In the genomic region with DNA sequence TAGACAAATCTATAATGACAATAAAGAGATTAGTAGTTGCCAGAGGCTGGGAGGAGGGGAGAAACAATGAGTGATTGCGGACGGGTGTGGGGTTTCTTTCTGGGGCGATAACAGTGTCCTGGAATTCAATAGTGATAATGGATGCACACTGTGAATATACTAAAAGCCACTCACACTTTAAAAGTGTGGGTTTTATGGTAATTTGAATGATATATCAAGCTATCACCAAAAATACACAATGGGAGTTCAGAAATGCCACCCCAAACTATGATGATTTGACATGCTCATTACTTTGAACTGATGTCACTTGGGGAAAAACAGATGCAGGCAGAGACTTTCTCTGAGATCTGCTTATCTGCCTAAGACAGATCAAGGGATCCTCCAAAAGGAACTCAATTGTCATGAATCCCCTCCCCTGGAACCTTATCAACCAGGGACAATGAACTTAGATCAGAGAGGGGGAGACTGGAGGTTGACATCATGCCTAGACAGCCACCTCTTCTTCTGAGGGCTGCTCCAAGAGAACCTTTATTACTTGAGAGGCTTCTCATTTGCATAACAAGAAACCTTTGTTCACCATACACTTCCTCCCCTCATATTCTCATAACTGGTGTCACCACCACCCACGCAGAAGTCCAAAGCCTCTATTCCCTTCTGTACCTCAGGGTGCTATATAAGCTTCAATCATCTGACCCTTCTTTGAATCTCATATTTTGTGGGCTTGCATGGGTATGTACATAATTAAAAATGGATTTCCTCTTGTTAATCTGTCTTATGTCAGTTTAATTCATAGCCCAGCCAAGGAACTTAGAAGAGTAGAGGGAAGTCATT, we compare ENCODE assay signal across 1 cellular context.
TF ChIP-seq lines count a peak whose summit lies in the region.

No MANE protein-coding gene starts in this region.

TF ChIP-seq in GM12878, 131 proteins besides CTCF, POLR2A, EP300 and RAD21 (continued from another document):
- TF ChIP-seq, protein P1, sequence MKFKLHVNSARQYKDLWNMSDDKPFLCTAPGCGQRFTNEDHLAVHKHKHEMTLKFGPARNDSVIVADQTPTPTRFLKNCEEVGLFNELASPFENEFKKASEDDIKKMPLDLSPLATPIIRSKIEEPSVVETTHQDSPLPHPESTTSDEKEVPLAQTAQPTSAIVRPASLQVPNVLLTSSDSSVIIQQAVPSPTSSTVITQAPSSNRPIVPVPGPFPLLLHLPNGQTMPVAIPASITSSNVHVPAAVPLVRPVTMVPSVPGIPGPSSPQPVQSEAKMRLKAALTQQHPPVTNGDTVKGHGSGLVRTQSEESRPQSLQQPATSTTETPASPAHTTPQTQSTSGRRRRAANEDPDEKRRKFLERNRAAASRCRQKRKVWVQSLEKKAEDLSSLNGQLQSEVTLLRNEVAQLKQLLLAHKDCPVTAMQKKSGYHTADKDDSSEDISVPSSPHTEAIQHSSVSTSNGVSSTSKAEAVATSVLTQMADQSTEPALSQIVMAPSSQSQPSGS (IDR thresholded peaks at IDR 0.05; ENCODE audit: low read length), result peak; percentile 38; the same call in 1 of the 2 replicates
- TF ChIP-seq POLR2AphosphoS2 (IDR thresholded peaks at IDR 0.05; ENCODE audit: low read depth, low read length) (no peak), SUZ12 (IDR thresholded peaks at IDR 0.05; ENCODE audit: unreplicated experiment) (no peak), ZSCAN29 (IDR thresholded peaks at IDR 0.05) (no peak), WRNIP1 (IDR thresholded peaks at IDR 0.05; ENCODE audit: borderline replicate concordance, low read depth, low read length) (no peak), ESRRA (IDR thresholded peaks at IDR 0.05; ENCODE audit: low read length) (no peak), TARDBP (IDR thresholded peaks at IDR 0.05; ENCODE audit: borderline replicate concordance) (no peak), NFIC (IDR thresholded peaks at IDR 0.05; ENCODE audit: low read depth, low read length) (no peak; the same call in 1 of the 2 replicates), KAT2A (conservative IDR thresholded peaks at IDR 0.05; ENCODE audit: control insufficient read depth, low read depth, low read length) (no peak), CEBPB (IDR thresholded peaks at IDR 0.05; ENCODE audit: borderline replicate concordance in 1 of 2, low read depth in 2 of 2, low read length in 2 of 2) (no peak), BACH1 (IDR thresholded peaks at IDR 0.05; ENCODE audit: borderline replicate concordance) (no peak), MYC (IDR thresholded peaks at IDR 0.05; ENCODE audit: insufficient read depth, insufficient read length, insufficient replicate concordance, low read length, severe bottlenecking) (no peak), CBX5 (IDR thresholded peaks at IDR 0.05; ENCODE audit: low read depth) (0 out of 2 replicates have a peak, but pooled peaks have one; percentile 44), ZNF217 (IDR thresholded peaks at IDR 0.05) (peak; percentile 63; the same call in 1 of the 2 replicates), TCF7 (IDR thresholded peaks at IDR 0.05; ENCODE audit: borderline replicate concordance) (no peak), GATAD2B (conservative IDR thresholded peaks at IDR 0.05; ENCODE audit: low read depth) (no peak), MXI1 (IDR thresholded peaks at IDR 0.05; ENCODE audit: low read depth, low read length) (no peak), NRF1 (conservative IDR thresholded peaks at IDR 0.05; ENCODE audit: low read depth, low read length) (no peak), NR2F1 (conservative IDR thresholded peaks at IDR 0.05) (no peak), TBL1XR1 (IDR thresholded peaks at IDR 0.05; ENCODE audit: low read depth, low read length) (no peak), RB1 (IDR thresholded peaks at IDR 0.05; ENCODE audit: borderline replicate concordance) (no peak), NFYA (IDR thresholded peaks at IDR 0.05; ENCODE audit: borderline replicate concordance, low read depth, low read length) (no peak), BRCA1 (IDR thresholded peaks at IDR 0.05; ENCODE audit: low read depth, low read length) (no peak), MYB (IDR thresholded peaks at IDR 0.05; ENCODE audit: borderline replicate concordance, low read depth, low read length) (no peak), ZNF24 (IDR thresholded peaks at IDR 0.05) (no peak), BCL11A (IDR thresholded peaks at IDR 0.05; ENCODE audit: low read depth, low read length) (no peak), EGR1 (IDR thresholded peaks at IDR 0.05; ENCODE audit: borderline replicate concordance in 1 of 2, low read depth in 2 of 2, low read length in 2 of 2) (peak in 1 of 2 experiments; percentile 79; a peak in 2 of 3 replicates), PAX5 (IDR thresholded peaks at IDR 0.05; ENCODE audit: borderline replicate concordance, low read depth, low read length) (peak; percentile 48; the same call in 1 of the 2 replicates), GABPA (IDR thresholded peaks at IDR 0.05; ENCODE audit: low read depth) (no peak), IKZF2 (IDR thresholded peaks at IDR 0.05) (0 out of 4 replicates have a peak, but pooled peaks of 1 of the 2 experiments have one; percentile 11), RUNX3 (IDR thresholded peaks at IDR 0.05; ENCODE audit: low read length) (peak; percentile 43), SRF (IDR thresholded peaks at IDR 0.05; ENCODE audit: low read depth in 2 of 2, low read length in 2 of 2) (no peak)
- TF ChIP-seq, protein P2, sequence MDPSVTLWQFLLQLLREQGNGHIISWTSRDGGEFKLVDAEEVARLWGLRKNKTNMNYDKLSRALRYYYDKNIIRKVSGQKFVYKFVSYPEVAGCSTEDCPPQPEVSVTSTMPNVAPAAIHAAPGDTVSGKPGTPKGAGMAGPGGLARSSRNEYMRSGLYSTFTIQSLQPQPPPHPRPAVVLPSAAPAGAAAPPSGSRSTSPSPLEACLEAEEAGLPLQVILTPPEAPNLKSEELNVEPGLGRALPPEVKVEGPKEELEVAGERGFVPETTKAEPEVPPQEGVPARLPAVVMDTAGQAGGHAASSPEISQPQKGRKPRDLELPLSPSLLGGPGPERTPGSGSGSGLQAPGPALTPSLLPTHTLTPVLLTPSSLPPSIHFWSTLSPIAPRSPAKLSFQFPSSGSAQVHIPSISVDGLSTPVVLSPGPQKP (IDR thresholded peaks at IDR 0.05; ENCODE audit: low read depth, low read length), result no peak
- TF ChIP-seq, protein P3, sequence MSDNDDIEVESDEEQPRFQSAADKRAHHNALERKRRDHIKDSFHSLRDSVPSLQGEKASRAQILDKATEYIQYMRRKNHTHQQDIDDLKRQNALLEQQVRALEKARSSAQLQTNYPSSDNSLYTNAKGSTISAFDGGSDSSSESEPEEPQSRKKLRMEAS (IDR thresholded peaks at IDR 0.05; ENCODE audit: low read depth, low read length), result no peak
- TF ChIP-seq, protein P4, sequence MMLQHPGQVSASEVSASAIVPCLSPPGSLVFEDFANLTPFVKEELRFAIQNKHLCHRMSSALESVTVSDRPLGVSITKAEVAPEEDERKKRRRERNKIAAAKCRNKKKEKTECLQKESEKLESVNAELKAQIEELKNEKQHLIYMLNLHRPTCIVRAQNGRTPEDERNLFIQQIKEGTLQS (IDR thresholded peaks at IDR 0.05; ENCODE audit: borderline replicate concordance, extremely low read depth, low read depth, low read length), result no peak
- TF ChIP-seq, protein P5, sequence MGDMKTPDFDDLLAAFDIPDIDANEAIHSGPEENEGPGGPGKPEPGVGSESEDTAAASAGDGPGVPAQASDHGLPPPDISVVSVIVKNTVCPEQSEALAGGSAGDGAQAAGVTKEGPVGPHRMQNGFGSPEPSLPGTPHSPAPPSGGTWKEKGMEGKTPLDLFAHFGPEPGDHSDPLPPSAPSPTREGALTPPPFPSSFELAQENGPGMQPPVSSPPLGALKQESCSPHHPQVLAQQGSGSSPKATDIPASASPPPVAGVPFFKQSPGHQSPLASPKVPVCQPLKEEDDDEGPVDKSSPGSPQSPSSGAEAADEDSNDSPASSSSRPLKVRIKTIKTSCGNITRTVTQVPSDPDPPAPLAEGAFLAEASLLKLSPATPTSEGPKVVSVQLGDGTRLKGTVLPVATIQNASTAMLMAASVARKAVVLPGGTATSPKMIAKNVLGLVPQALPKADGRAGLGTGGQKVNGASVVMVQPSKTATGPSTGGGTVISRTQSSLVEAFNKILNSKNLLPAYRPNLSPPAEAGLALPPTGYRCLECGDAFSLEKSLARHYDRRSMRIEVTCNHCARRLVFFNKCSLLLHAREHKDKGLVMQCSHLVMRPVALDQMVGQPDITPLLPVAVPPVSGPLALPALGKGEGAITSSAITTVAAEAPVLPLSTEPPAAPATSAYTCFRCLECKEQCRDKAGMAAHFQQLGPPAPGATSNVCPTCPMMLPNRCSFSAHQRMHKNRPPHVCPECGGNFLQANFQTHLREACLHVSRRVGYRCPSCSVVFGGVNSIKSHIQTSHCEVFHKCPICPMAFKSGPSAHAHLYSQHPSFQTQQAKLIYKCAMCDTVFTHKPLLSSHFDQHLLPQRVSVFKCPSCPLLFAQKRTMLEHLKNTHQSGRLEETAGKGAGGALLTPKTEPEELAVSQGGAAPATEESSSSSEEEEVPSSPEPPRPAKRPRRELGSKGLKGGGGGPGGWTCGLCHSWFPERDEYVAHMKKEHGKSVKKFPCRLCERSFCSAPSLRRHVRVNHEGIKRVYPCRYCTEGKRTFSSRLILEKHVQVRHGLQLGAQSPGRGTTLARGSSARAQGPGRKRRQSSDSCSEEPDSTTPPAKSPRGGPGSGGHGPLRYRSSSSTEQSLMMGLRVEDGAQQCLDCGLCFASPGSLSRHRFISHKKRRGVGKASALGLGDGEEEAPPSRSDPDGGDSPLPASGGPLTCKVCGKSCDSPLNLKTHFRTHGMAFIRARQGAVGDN (IDR thresholded peaks at IDR 0.05), result no peak
- TF ChIP-seq, protein P6, sequence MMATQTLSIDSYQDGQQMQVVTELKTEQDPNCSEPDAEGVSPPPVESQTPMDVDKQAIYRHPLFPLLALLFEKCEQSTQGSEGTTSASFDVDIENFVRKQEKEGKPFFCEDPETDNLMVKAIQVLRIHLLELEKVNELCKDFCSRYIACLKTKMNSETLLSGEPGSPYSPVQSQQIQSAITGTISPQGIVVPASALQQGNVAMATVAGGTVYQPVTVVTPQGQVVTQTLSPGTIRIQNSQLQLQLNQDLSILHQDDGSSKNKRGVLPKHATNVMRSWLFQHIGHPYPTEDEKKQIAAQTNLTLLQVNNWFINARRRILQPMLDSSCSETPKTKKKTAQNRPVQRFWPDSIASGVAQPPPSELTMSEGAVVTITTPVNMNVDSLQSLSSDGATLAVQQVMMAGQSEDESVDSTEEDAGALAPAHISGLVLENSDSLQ (IDR thresholded peaks at IDR 0.05), result no peak
